7 cellular contexts compared by ENCODE assay signal in the genomic region with DNA sequence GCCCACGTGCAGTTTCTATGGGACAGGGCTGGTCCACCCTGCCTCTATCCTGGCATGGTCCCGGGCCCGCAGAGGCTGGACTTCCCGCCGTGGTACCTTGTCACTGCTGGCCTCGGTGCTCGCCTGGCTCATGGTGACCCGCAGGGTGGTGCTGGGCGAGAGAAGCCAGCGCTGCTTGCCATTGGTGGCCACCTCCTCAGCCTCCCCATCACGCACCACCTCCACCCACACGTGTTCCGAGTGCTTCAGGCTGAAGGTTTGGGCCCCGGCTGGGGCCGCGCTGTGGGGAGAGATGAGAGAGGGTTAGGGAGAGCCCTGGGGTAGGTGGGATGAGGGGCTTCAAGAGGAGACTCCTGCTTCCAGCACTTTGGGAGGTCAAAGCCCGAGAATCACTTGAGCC. TPM values are rescaled to one million over a fixed set of nuclear protein-coding genes. Genes with fewer than 3 reads are reported as not detected.
"Had no signal": no experiment of that assay in that cellular context is flagged by ENCODE, and none has a peak within 500 bp of the region (broad histone marks: within the 10 kb centered on the region; RNA-seq: fewer than 3 reads in every experiment).

No MANE protein-coding gene starts in this region.

- H3K4me3 Mint-ChIP-seq: H9 had no signal

- H3K27ac ChIP-seq: GM23248 had no signal

- H2AFZ ChIP-seq: GM23248 had no signal

- DNase-seq: GM23248, GOT3, H9, HCEC 1CT, IMR-90 had no signal

- H3K4me3 ChIP-seq: GM23248 had no signal

- H3K27ac Mint-ChIP-seq: H9 had no signal

- H3K9ac ChIP-seq: GM23248 had no signal

- FAIRE-seq: H54, HTR-8/SVneo had no signal

- H3K9me3 Mint-ChIP-seq: H9 had no signal

RNA-seq across cellular contexts. Expression of a gene that starts 14.5 kb away (rescaled TPM):
- total RNA-seq: IMR-90 had no signal
- polyA plus RNA-seq: IMR-90 had no signal
